Comparison of ENCODE assay signal across 29 cellular contexts in genomic region chr4:133800966-133801365, GRCh38.
"Had no signal": no experiment of that assay in that cellular context is flagged by ENCODE, and none has a peak within 500 bp of the region (broad histone marks: within the 10 kb centered on the region; RNA-seq: fewer than 3 reads in every experiment).

No MANE protein-coding gene starts in this region.

- H3K4me3 ChIP-seq: stomach, suprapubic skin, testis, thoracic aorta, thyroid gland, tibial artery, tibial nerve, transverse colon, upper lobe of left lung, upper lobe of right lung, uterus, vagina had no signal

- FAIRE-seq: urothelium cell line had no signal

- H3K4me1 Mint-ChIP-seq: stimulated activated effector memory CD8-positive, alpha-beta T cell treated with anti-CD3 and anti-CD28 coated beads, Interleukin-12 subunit alpha, Interleukin-12 subunit beta, amount 100 ng/mL, for 72 hours; stimulated activated memory B cell treated with anti-CD40 and anti-IgM and Interleukin-4, amounts not matched to agents 10 μg/mL and 1 μg/mL and 100 μg/mL, for 72 hours; stimulated activated naive B cell treated with anti-CD40 and anti-IgM and Interleukin-4, amounts not matched to agents 10 μg/mL and 1 μg/mL and 100 μg/mL, for 72 hours; stimulated activated naive CD8-positive, alpha-beta T cell treated with anti-CD3 and anti-CD28 coated beads, Interleukin-15, amount 100 ng/mL, for 72 hours had no signal

- H3K36me3 Mint-ChIP-seq: stimulated activated effector memory CD8-positive, alpha-beta T cell treated with anti-CD3 and anti-CD28 coated beads, Interleukin-12 subunit alpha, Interleukin-12 subunit beta, amount 100 ng/mL, for 72 hours; stimulated activated memory B cell treated with anti-CD40 and anti-IgM and Interleukin-4, amounts not matched to agents 10 μg/mL and 1 μg/mL and 100 μg/mL, for 72 hours; stimulated activated naive B cell treated with anti-CD40 and anti-IgM and Interleukin-4, amounts not matched to agents 10 μg/mL and 1 μg/mL and 100 μg/mL, for 72 hours; type B pancreatic cell had no signal

- H3K4me1 ChIP-seq: stomach, suprapubic skin, testis, thyroid gland, tibial artery, tibial nerve, transverse colon, upper lobe of left lung, upper lobe of right lung, uterus, vagina had no signal

- H3K27me3 ChIP-seq: stomach, suprapubic skin, testis, thyroid gland, tibial artery, tibial nerve, transverse colon, upper lobe of left lung, upper lobe of right lung, uterus, vagina had no signal

- H3K36me3 ChIP-seq: stomach, suprapubic skin, thoracic aorta, thyroid gland, tibial artery, tibial nerve, transverse colon, upper lobe of left lung, upper lobe of right lung, uterus, vagina had no signal

- H3K9me3 ChIP-seq: stomach, testis, thoracic aorta, thyroid gland, tibial artery, tibial nerve, transverse colon, upper lobe of left lung, upper lobe of right lung, uterus, vagina had no signal

- H3K27me3 Mint-ChIP-seq: stimulated activated memory B cell treated with anti-CD40 and anti-IgM and Interleukin-4, amounts not matched to agents 10 μg/mL and 1 μg/mL and 100 μg/mL, for 72 hours; stimulated activated naive B cell treated with anti-CD40 and anti-IgM and Interleukin-4, amounts not matched to agents 10 μg/mL and 1 μg/mL and 100 μg/mL, for 72 hours; stimulated activated naive CD8-positive, alpha-beta T cell treated with anti-CD3 and anti-CD28 coated beads, Interleukin-15, amount 100 ng/mL, for 72 hours; stimulated activated naive CD8-positive, alpha-beta T cell treated with anti-CD3 and anti-CD28 coated beads, Interleukin-15, Interleukin-2, amounts not matched to agents 100 ng/mL and 50 ng/mL, for 24 hours; type B pancreatic cell had no signal

- H3K9me3 Mint-ChIP-seq: stimulated activated naive B cell treated with anti-CD40 and anti-IgM and Interleukin-4, amounts not matched to agents 10 μg/mL and 1 μg/mL and 100 μg/mL, for 72 hours; stimulated activated naive CD8-positive, alpha-beta T cell treated with anti-CD3 and anti-CD28 coated beads, Interleukin-15, amount 100 ng/mL, for 72 hours; stimulated activated naive CD8-positive, alpha-beta T cell treated with anti-CD3 and anti-CD28 coated beads, Interleukin-15, Interleukin-2, amounts not matched to agents 100 ng/mL and 50 ng/mL, for 24 hours; type B pancreatic cell had no signal

- DNase-seq: stimulated activated CD4-positive, alpha-beta T cell treated with anti-CD3 and anti-CD28 coated beads, Interleukin-2, amount 100 ng/mL, for 48 hours; stimulated activated CD4-positive, alpha-beta T cell treated with anti-CD3 and anti-CD28 coated beads, Interleukin-4, amount 100 ng/mL, for 1 hour; stimulated activated CD4-positive, alpha-beta T cell treated with anti-CD3 and anti-CD28 coated beads, Interleukin-4, amount 100 ng/mL, for 24 hours; stimulated activated CD4-positive, alpha-beta T cell treated with anti-CD3 and anti-CD28 coated beads, Interleukin-4, amount 100 ng/mL, for 4 hours; stimulated activated CD8-positive, alpha-beta memory T cell treated with anti-CD3 and anti-CD28 coated beads, Interleukin-4, amount 100 ng/mL, for 48 hours; stimulated activated naive B cell treated with anti-CD40 and anti-IgM and Interleukin-4, amounts not matched to agents 10 μg/mL and 1 μg/mL and 100 μg/mL, for 72 hours; stimulated activated naive CD4-positive, alpha-beta T cell; stimulated activated naive CD4-positive, alpha-beta T cell treated with Interleukin-2 at 50 U/mL for 16 hours; stimulated activated naive CD8-positive, alpha-beta T cell treated with anti-CD3 and anti-CD28 coated beads, Interleukin-15, amount 100 ng/mL, for 72 hours; stimulated activated naive CD8-positive, alpha-beta T cell treated with anti-CD3 and anti-CD28 coated beads, Interleukin-15, Interleukin-2, amounts not matched to agents 100 U/mL and 50 U/mL, for 24 hours; stomach; substantia nigra; testis; thyroid gland; tibial artery; transverse colon; trophoblast cell; upper lobe of left lung; upper lobe of right lung; uterus had no signal

- H3K27ac ChIP-seq: stomach, suprapubic skin, testis, thoracic aorta, thyroid gland, tibial artery, tibial nerve, transverse colon, upper lobe of left lung, upper lobe of right lung, uterus, vagina had no signal

- H3K27ac Mint-ChIP-seq: stimulated activated effector memory CD8-positive, alpha-beta T cell treated with anti-CD3 and anti-CD28 coated beads, Interleukin-12 subunit alpha, Interleukin-12 subunit beta, amount 100 ng/mL, for 72 hours; stimulated activated memory B cell treated with anti-CD40 and anti-IgM and Interleukin-4, amounts not matched to agents 10 μg/mL and 1 μg/mL and 100 μg/mL, for 72 hours; stimulated activated naive B cell treated with anti-CD40 and anti-IgM and Interleukin-4, amounts not matched to agents 10 μg/mL and 1 μg/mL and 100 μg/mL, for 72 hours; stimulated activated naive CD8-positive, alpha-beta T cell treated with anti-CD3 and anti-CD28 coated beads, Interleukin-15, amount 100 ng/mL, for 72 hours; stimulated activated naive CD8-positive, alpha-beta T cell treated with anti-CD3 and anti-CD28 coated beads, Interleukin-15, Interleukin-2, amounts not matched to agents 100 ng/mL and 50 ng/mL, for 24 hours; type B pancreatic cell had no signal

- ATAC-seq: stimulated activated effector memory CD8-positive, alpha-beta T cell treated with anti-CD3 and anti-CD28 coated beads, Interleukin-12 subunit alpha, Interleukin-12 subunit beta, amount 100 ng/mL, for 72 hours; stimulated activated memory B cell treated with anti-CD40 and anti-IgM and Interleukin-4, amounts not matched to agents 10 μg/mL and 1 μg/mL and 100 μg/mL, for 72 hours; stimulated activated naive B cell treated with anti-CD40 and anti-IgM and Interleukin-4, amounts not matched to agents 10 μg/mL and 1 μg/mL and 100 μg/mL, for 72 hours; stimulated activated naive CD8-positive, alpha-beta T cell treated with anti-CD3 and anti-CD28 coated beads, Interleukin-15, amount 100 ng/mL, for 72 hours; stimulated activated naive CD8-positive, alpha-beta T cell treated with anti-CD3 and anti-CD28 coated beads, Interleukin-15, Interleukin-2, amounts not matched to agents 100 U/mL and 50 U/mL, for 24 hours; upper lobe of right lung had no signal

- H3K4me3 Mint-ChIP-seq: stimulated activated effector memory CD8-positive, alpha-beta T cell treated with anti-CD3 and anti-CD28 coated beads, Interleukin-12 subunit alpha, Interleukin-12 subunit beta, amount 100 ng/mL, for 72 hours; stimulated activated memory B cell treated with anti-CD40 and anti-IgM and Interleukin-4, amounts not matched to agents 10 μg/mL and 1 μg/mL and 100 μg/mL, for 72 hours; stimulated activated naive B cell treated with anti-CD40 and anti-IgM and Interleukin-4, amounts not matched to agents 10 μg/mL and 1 μg/mL and 100 μg/mL, for 72 hours; stimulated activated naive CD8-positive, alpha-beta T cell treated with anti-CD3 and anti-CD28 coated beads, Interleukin-15, amount 100 ng/mL, for 72 hours; stimulated activated naive CD8-positive, alpha-beta T cell treated with anti-CD3 and anti-CD28 coated beads, Interleukin-15, Interleukin-2, amounts not matched to agents 100 ng/mL and 50 ng/mL, for 24 hours; type B pancreatic cell had no signal
